ENCODE assay signal across 9 cellular contexts in the genomic region with DNA sequence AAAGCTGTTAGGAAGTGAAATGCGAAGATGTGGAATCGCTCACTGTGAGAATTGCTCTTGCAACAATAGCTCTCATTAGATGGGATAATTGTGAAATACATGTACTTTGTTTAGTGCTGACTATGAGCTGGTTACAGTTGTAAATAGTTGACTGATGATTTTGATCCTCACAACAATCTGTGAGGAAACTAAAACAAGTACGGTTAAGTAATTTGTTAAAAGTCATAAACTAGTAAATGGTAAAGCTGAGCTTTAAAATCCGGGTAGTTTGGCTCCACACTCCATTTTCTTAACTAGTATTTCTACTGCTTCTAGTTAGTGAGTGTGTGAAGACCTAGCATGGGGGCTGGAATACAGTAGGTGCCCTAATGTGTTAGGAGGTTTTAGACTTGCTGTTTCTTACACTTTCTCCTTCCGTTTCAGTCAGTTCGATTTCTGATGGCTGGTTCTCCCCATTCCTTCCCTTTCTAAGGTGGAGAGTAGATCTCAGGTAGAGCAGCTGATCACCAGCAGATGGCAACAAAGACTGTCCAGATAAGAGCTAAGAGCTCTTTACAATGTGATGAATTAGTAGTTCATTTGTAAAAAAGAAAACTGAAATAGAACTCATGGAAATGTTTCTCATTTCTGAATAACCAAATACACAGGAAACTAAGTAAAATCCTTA. TPM values are rescaled to one million over a fixed set of nuclear protein-coding genes. Genes with fewer than 3 reads are reported as not detected.
DNase-seq lines count a peak whose midpoint lies in the region; ATAC-seq lines count a peak whose summit lies in the region.
"Had no signal": no experiment of that assay in that cellular context is flagged by ENCODE, and none has a peak within 500 bp of the region (broad histone marks: within the 10 kb centered on the region; RNA-seq: fewer than 3 reads in every experiment).

No MANE protein-coding gene starts in this region.

- CTCF ChIA-PET in activated naive CD4-positive, alpha-beta T cell treated with anti-CD3 and anti-CD28 coated beads, Interleukin-2, amount 10 ng/mL, durations not matched to agents 7 days and 5 days (lab: Charles Lee), result interaction anchor here (0.6 to 8.0 kb wide), 68 partner anchors 8 to 642 kb away, joined by 3 to 134 read pairs (median 4); a partner anchor contains a TSS

- H3K9me3 Mint-ChIP-seq in activated naive CD4-positive, alpha-beta T cell treated with anti-CD3 and anti-CD28 coated beads, Interleukin-2, amount 10 ng/mL, durations not matched to agents 7 days and 5 days, result no peaks in the 10 kb centered on the region
- H3K9me3 Mint-ChIP-seq: dendritic cell treated with granulocyte-macrophage colony-stimulating factor and Interleukin-4, amounts not matched to agents 40 ng/mL and 50 ng/mL, for 4 days had no signal

- no peak overlapping the region for H3K27ac Mint-ChIP-seq in activated naive CD4-positive, alpha-beta T cell treated with anti-CD3 and anti-CD28 coated beads, Interleukin-2, amount 10 ng/mL, durations not matched to agents 7 days and 5 days
- H3K27ac Mint-ChIP-seq: dendritic cell treated with granulocyte-macrophage colony-stimulating factor and Interleukin-4, amounts not matched to agents 40 ng/mL and 50 ng/mL, for 4 days had no signal

- ATAC-seq in Right ventricle myocardium superior (ENCODE audit: poor library complexity) (peak; percentile 53), HG02973 (IDR thresholded peaks at IDR 0.05; ENCODE audit: unreplicated experiment) (peak; percentile 29)

- no peak for DNase-seq in Right ventricle myocardium superior
- DNase-seq in cardiac septum (ENCODE audit: low spot score), result no peak
- peak; percentile 61 for DNase-seq in NCI-H69 (lab: John Stamatoyannopoulos, UW)
- DNase-seq in activated naive CD4-positive, alpha-beta T cell treated with anti-CD3 and anti-CD28 coated beads, Interleukin-2, amount 10 ng/mL, durations not matched to agents 7 days and 5 days, result peak; percentile 57
- DNase-seq in iPS-NIHi7 (ENCODE audit: extremely low spot score), result peak; percentile 31
- peak; percentile 26 for DNase-seq in stimulated activated naive CD4-positive, alpha-beta T cell treated with Interleukin-2 at 50 U/mL for 16 hours (lab: John Stamatoyannopoulos, UW)
- DNase-seq in 8988T, result no peak

- peaks cover 52% of the 10 kb centered on the region for H3K4me1 Mint-ChIP-seq in activated naive CD4-positive, alpha-beta T cell treated with anti-CD3 and anti-CD28 coated beads, Interleukin-2, amount 10 ng/mL, durations not matched to agents 7 days and 5 days

- intact Hi-C loops in Right ventricle myocardium superior (cut with DNase I) (loop anchor here (10.0 kb wide), 2 partner anchors 166 to 374 kb away; a partner anchor contains a TSS), cardiac septum (cut with DNase I) (loop anchor here (5.0 kb wide), 2 partner anchors 169 to 371 kb away; no protein-coding TSS in a partner anchor)

- peaks cover 2% of the 10 kb centered on the region for H3K36me3 Mint-ChIP-seq in activated naive CD4-positive, alpha-beta T cell treated with anti-CD3 and anti-CD28 coated beads, Interleukin-2, amount 10 ng/mL, durations not matched to agents 7 days and 5 days

- H3K27me3 Mint-ChIP-seq in activated naive CD4-positive, alpha-beta T cell treated with anti-CD3 and anti-CD28 coated beads, Interleukin-2, amount 10 ng/mL, durations not matched to agents 7 days and 5 days, result no peaks in the 10 kb centered on the region

- no peak overlapping the region for H3K4me3 Mint-ChIP-seq in activated naive CD4-positive, alpha-beta T cell treated with anti-CD3 and anti-CD28 coated beads, Interleukin-2, amount 10 ng/mL, durations not matched to agents 7 days and 5 days
- H3K4me3 Mint-ChIP-seq: dendritic cell treated with granulocyte-macrophage colony-stimulating factor and Interleukin-4, amounts not matched to agents 40 ng/mL and 50 ng/mL, for 4 days had no signal

RNA-seq across cellular contexts. Expression of a gene that starts 16.3 kb away (rescaled TPM):
- total RNA-seq in Right ventricle myocardium superior (5.0 TPM), cardiac septum (7.9 TPM)

Comparison
In these comparisons a context has a peak if more than half of its experiments do, and no peak if none do; other contexts are left out.
1. DNase-seq: peak in NCI-H69 (single experiment), activated naive CD4-positive, alpha-beta T cell treated with anti-CD3 and anti-CD28 coated beads, Interleukin-2, amount 10 ng/mL, durations not matched to agents 7 days and 5 days (single experiment), iPS-NIHi7 (single experiment) and stimulated activated naive CD4-positive, alpha-beta T cell treated with Interleukin-2 at 50 U/mL for 16 hours (single experiment); none in Right ventricle myocardium superior (single experiment), cardiac septum (single experiment) and 8988T (single experiment).